Comparison of ENCODE assay signal across 19 cellular contexts in the genomic region with DNA sequence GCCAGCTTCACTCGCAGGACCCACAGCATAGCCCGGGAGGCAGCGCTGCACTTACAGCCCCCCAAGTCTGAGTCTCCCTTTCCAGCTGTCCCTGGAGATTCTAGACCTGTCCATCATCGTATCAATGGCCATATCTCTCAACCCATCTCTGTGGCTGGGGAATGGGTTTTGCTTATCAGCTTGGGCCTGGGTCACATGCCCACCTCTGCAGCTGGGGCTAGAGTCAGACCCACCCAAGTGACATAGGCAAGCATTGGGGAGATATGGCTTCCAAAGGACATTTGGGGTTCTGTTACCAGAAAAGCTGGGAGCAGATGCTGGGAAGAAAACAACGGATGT. TPM values are rescaled to one million over a fixed set of nuclear protein-coding genes. Genes with fewer than 3 reads are reported as not detected.
A peak's percentile ranks its signal among the peaks of the same experiment; 100 is the strongest.
DNase-seq lines count a peak whose midpoint lies in the region; ATAC-seq, FAIRE-seq and TF ChIP-seq lines count a peak whose summit lies in the region.
"Had no signal": no experiment of that assay in that cellular context is flagged by ENCODE, and none has a peak within 500 bp of the region (broad histone marks: within the 10 kb centered on the region; RNA-seq: fewer than 3 reads in every experiment).

No MANE protein-coding gene starts in this region.

- no peak for DNase-seq in T-helper 2 cell treated with Interferon-gamma antibody and Interleukin-4, amounts not matched to agents 5 μg/mL and 100 μg/mL, for 36 hours (ENCODE audit: low spot score)
- DNase-seq in T-helper 2 cell (no peak), small intestine (no peak), DMS153 (lab: John Stamatoyannopoulos, UW) (no peak), medulla oblongata (ENCODE audit: extremely low spot score) (no peak), NCI-H2171 (lab: John Stamatoyannopoulos, UW) (no peak)
- DNase-seq: NCI-H1436 treated with DMSO at 0.1 percent for 48 hours, SW 1271 had no signal

- H3F3A ChIP-seq in DOHH2 (ENCODE audit: control insufficient read depth, insufficient read depth), result peaks cover 4% of the 10 kb centered on the region; the same call in 1 of the 2 replicates

- H3K27ac ChIP-seq in DOHH2 (ENCODE audit: low read depth, low read length) (peak overlapping the region; percentile 45), small intestine (ENCODE audit: low read depth in 1 of 2, low read length in 1 of 2) (peak overlapping the region; percentile 63 to 75)
- H3K27ac ChIP-seq: A549, hepatocyte, prostate gland, WERI-Rb-1 had no signal

- H3K4me2 ChIP-seq in DOHH2 (ENCODE audit: low read length), result peak overlapping the region; percentile 60
- H3K4me2 ChIP-seq: A549, hepatocyte, smooth muscle cell had no signal

- H3K4me3 Mint-ChIP-seq in T-helper 2 cell treated with Interferon-gamma antibody and Interleukin-4, amounts not matched to agents 5 μg/mL and 100 μg/mL, for 36 hours, result peak overlapping the region; percentile 57
- peak overlapping the region; percentile 79 for H3K4me3 Mint-ChIP-seq in activated T-helper 17 cell treated with anti-CD3 and anti-CD28 coated beads, Interleukin-2, amount 50 U/mL, for 72 hours
- H3K4me3 Mint-ChIP-seq: endodermal cell, nephron had no signal

- H3K79me2 ChIP-seq in DOHH2 (ENCODE audit: control insufficient read depth, low read length), result no peaks in the 10 kb centered on the region

- TF ChIP-seq CTCF in DOHH2 (IDR thresholded peaks at IDR 0.05; ENCODE audit: low read depth, low read length, poor library complexity, severe bottlenecking), result peak; percentile 22

- no peak for FAIRE-seq in small intestine (lab: Jason Lieb, UNC)
- FAIRE-seq: A549, keratinocyte had no signal

- H3K4me1 ChIP-seq in DOHH2 (ENCODE audit: control insufficient read depth, low read length) (peaks cover 36% of the 10 kb centered on the region), small intestine (ENCODE audit: control insufficient read depth in 2 of 2, insufficient read depth in 1 of 2, low read depth in 1 of 2, low read length in 1 of 2) (no peaks in the 10 kb centered on the region)
- H3K4me1 ChIP-seq: A549, tibial nerve had no signal

- no peaks in the 10 kb centered on the region for H4K20me1 ChIP-seq in DOHH2 (ENCODE audit: control insufficient read depth, insufficient read depth, low read depth, low read length)

- peaks cover 55% of the 10 kb centered on the region for H3K36me3 Mint-ChIP-seq in T-helper 2 cell treated with Interferon-gamma antibody and Interleukin-4, amounts not matched to agents 5 μg/mL and 100 μg/mL, for 36 hours (ENCODE audit: low read depth)
- H3K36me3 Mint-ChIP-seq in activated T-helper 17 cell treated with anti-CD3 and anti-CD28 coated beads, Interleukin-2, amount 50 U/mL, for 72 hours (ENCODE audit: low read depth), result peaks cover 87% of the 10 kb centered on the region

- peak overlapping the region; percentile 87 for H3K27ac Mint-ChIP-seq in T-helper 2 cell treated with Interferon-gamma antibody and Interleukin-4, amounts not matched to agents 5 μg/mL and 100 μg/mL, for 36 hours
- peak overlapping the region; percentile 91 for H3K27ac Mint-ChIP-seq in activated T-helper 17 cell treated with anti-CD3 and anti-CD28 coated beads, Interleukin-2, amount 50 U/mL, for 72 hours
- H3K27ac Mint-ChIP-seq: nephron had no signal

- no peaks in the 10 kb centered on the region for H3K27me3 Mint-ChIP-seq in T-helper 2 cell treated with Interferon-gamma antibody and Interleukin-4, amounts not matched to agents 5 μg/mL and 100 μg/mL, for 36 hours (ENCODE audit: low read depth)
- H3K27me3 Mint-ChIP-seq in activated T-helper 17 cell treated with anti-CD3 and anti-CD28 coated beads, Interleukin-2, amount 50 U/mL, for 72 hours, result no peaks in the 10 kb centered on the region

- H3K9me3 ChIP-seq in DOHH2 (ENCODE audit: control insufficient read depth, insufficient read depth, low read length) (no peaks in the 10 kb centered on the region), small intestine (ENCODE audit: control insufficient read depth, low read depth) (no peaks in the 10 kb centered on the region)
- H3K9me3 ChIP-seq: A549, prostate gland, tibial nerve had no signal

- H3K27me3 ChIP-seq in DOHH2 (ENCODE audit: control insufficient read depth, low read length), result no peaks in the 10 kb centered on the region
- H3K27me3 ChIP-seq in small intestine (ENCODE audit: control insufficient read depth in 2 of 2, insufficient read depth in 2 of 2, low read length in 2 of 2), result no peaks in the 10 kb centered on the region
- H3K27me3 ChIP-seq: hepatocyte, tibial nerve had no signal

- H3K4me3 ChIP-seq in DOHH2 (ENCODE audit: low read length) (peak overlapping the region; percentile 37; the same call in 1 of the 2 replicates), small intestine (ENCODE audit: low read depth in 1 of 2, low read length in 2 of 2) (no peak overlapping the region)
- H3K4me3 ChIP-seq: A549, hepatocyte, prostate gland, smooth muscle cell, tibial nerve had no signal

- H3K9me2 ChIP-seq in DOHH2 (replicated peaks; ENCODE audit: control insufficient read depth, low read length), result no peaks in the 10 kb centered on the region

- H3K9me3 Mint-ChIP-seq in T-helper 2 cell treated with Interferon-gamma antibody and Interleukin-4, amounts not matched to agents 5 μg/mL and 100 μg/mL, for 36 hours, result no peaks in the 10 kb centered on the region
- H3K9me3 Mint-ChIP-seq in activated T-helper 17 cell treated with anti-CD3 and anti-CD28 coated beads, Interleukin-2, amount 50 U/mL, for 72 hours, result no peaks in the 10 kb centered on the region
- H3K9me3 Mint-ChIP-seq: endodermal cell, nephron had no signal

- H3K36me3 ChIP-seq in DOHH2 (ENCODE audit: control insufficient read depth, low read length) (no peaks in the 10 kb centered on the region), small intestine (ENCODE audit: control insufficient read depth in 2 of 2, insufficient read depth in 2 of 2, low read length in 2 of 2) (peaks cover 4 to 13% of the 10 kb centered on the region in 2 donors)
- H3K36me3 ChIP-seq: prostate gland, WERI-Rb-1 had no signal

- no peak for ATAC-seq in activated T-helper 17 cell treated with anti-CD3 and anti-CD28 coated beads, Interleukin-2, amount 50 U/mL, for 72 hours (replicated peaks)

- WGBS in small intestine, 3 donors, result 75 to 89% (median 87%) methylated on average over 5 of the region's 5 CpGs

- peaks cover 33% of the 10 kb centered on the region for H3K4me1 Mint-ChIP-seq in T-helper 2 cell treated with Interferon-gamma antibody and Interleukin-4, amounts not matched to agents 5 μg/mL and 100 μg/mL, for 36 hours (ENCODE audit: low read depth)
- peaks cover 18% of the 10 kb centered on the region for H3K4me1 Mint-ChIP-seq in activated T-helper 17 cell treated with anti-CD3 and anti-CD28 coated beads, Interleukin-2, amount 50 U/mL, for 72 hours
- H3K4me1 Mint-ChIP-seq: endodermal cell, nephron had no signal

RNA-seq across cellular contexts. Expression of a gene that starts 14.0 kb away (rescaled TPM):
- total RNA-seq in activated T-helper 17 cell treated with anti-CD3 and anti-CD28 coated beads, Interleukin-2, amount 50 U/mL, for 72 hours, result 10 to 100 TPM; 31.6 to 45.3 TPM
- polyA plus RNA-seq in small intestine, result 10 to 100 TPM; 17.5 to 49.6 (median 37.3) TPM
